8 cellular contexts compared by ENCODE assay signal in genomic region chr14:105475916-105476845, GRCh38. TPM values are rescaled to one million over a fixed set of nuclear protein-coding genes. Genes with fewer than 3 reads are reported as not detected.
DNase-seq lines count a peak whose midpoint lies in the region; ATAC-seq and TF ChIP-seq lines count a peak whose summit lies in the region.

No MANE protein-coding gene starts in this region.

- H3K27ac Mint-ChIP-seq in activated naive CD4-positive, alpha-beta T cell treated with anti-CD3 and anti-CD28 coated beads, Interleukin-2, amount 10 ng/mL, durations not matched to agents 7 days and 5 days, result no peak overlapping the region

- H3K4me3 ChIP-seq in HEK293 (ENCODE audit: low read depth, low read length), result no peak overlapping the region

- no peak overlapping the region for H3K27ac ChIP-seq in HEK293 (ENCODE audit: extremely low read depth, low read depth, low read length)
- peak overlapping the region; percentile 89 for H3K27ac ChIP-seq in adipose tissue (ENCODE audit: low read depth, low read length)

- H3K9me3 Mint-ChIP-seq in activated naive CD4-positive, alpha-beta T cell treated with anti-CD3 and anti-CD28 coated beads, Interleukin-2, amount 10 ng/mL, durations not matched to agents 7 days and 5 days, result no peaks in the 10 kb centered on the region

- peaks cover 2% of the 10 kb centered on the region for H3K36me3 Mint-ChIP-seq in activated naive CD4-positive, alpha-beta T cell treated with anti-CD3 and anti-CD28 coated beads, Interleukin-2, amount 10 ng/mL, durations not matched to agents 7 days and 5 days

- no peak for TF ChIP-seq CTCF in HEK293 (tag by site-specific recombination; IDR thresholded peaks at IDR 0.05)

- peaks cover 29% of the 10 kb centered on the region for H3K4me1 Mint-ChIP-seq in activated naive CD4-positive, alpha-beta T cell treated with anti-CD3 and anti-CD28 coated beads, Interleukin-2, amount 10 ng/mL, durations not matched to agents 7 days and 5 days

- peaks cover 10% of the 10 kb centered on the region for H3K4me1 ChIP-seq in HEK293 (ENCODE audit: control insufficient read depth, insufficient read depth, low read length)

- no peak for ATAC-seq in GM18519 (IDR thresholded peaks at IDR 0.05; ENCODE audit: low FRiP score, unreplicated experiment)

- peaks cover 66% of the 10 kb centered on the region for H3K27me3 Mint-ChIP-seq in activated naive CD4-positive, alpha-beta T cell treated with anti-CD3 and anti-CD28 coated beads, Interleukin-2, amount 10 ng/mL, durations not matched to agents 7 days and 5 days

- no peaks in the 10 kb centered on the region for H3K36me3 ChIP-seq in HEK293 (ENCODE audit: control insufficient read depth in 2 of 2, insufficient read depth in 1 of 2, low read length in 2 of 2)

- H3K9me3 ChIP-seq in HEK293 (ENCODE audit: control insufficient read depth, insufficient read depth, low read depth, low read length), result no peaks in the 10 kb centered on the region

- peak; percentile 75 to 88 for DNase-seq in hippocampal formation (lab: John Stamatoyannopoulos, UW)
- peak; percentile 69 for DNase-seq in retina
- DNase-seq in activated effector memory CD4-positive, alpha-beta T cell treated with Interleukin-2 at 50 U/mL for 16 hours, result no peak
- no peak for DNase-seq in activated CD4-positive, alpha-beta T cell treated with anti-CD3 and anti-CD28 coated beads, Interleukin-2, amount 50 U/mL, for 1 hour
- DNase-seq in activated naive CD4-positive, alpha-beta T cell treated with anti-CD3 and anti-CD28 coated beads, Interleukin-2, amount 10 ng/mL, durations not matched to agents 7 days and 5 days, result no peak

- 17 to 36% (median 25%) methylated on average over 30 of the region's 30 CpGs for WGBS in adipose tissue, 3 donors

- CTCF ChIA-PET in HEK293 (lab: Yijun Ruan, JAX), result interaction anchor here (0.6 to 2.0 kb wide), 3 partner anchors 9 to 35 kb away, joined by 3 to 9 read pairs (median 3); no protein-coding TSS in a partner anchor
- CTCF ChIA-PET in activated naive CD4-positive, alpha-beta T cell treated with anti-CD3 and anti-CD28 coated beads, Interleukin-2, amount 10 ng/mL, durations not matched to agents 7 days and 5 days (lab: Charles Lee), result interaction anchor here (0.8 to 1.2 kb wide), 2 partner anchors 14 to 105 kb away, joined by 3 to 7 read pairs; no protein-coding TSS in a partner anchor

- H3K4me3 Mint-ChIP-seq in activated naive CD4-positive, alpha-beta T cell treated with anti-CD3 and anti-CD28 coated beads, Interleukin-2, amount 10 ng/mL, durations not matched to agents 7 days and 5 days, result no peak overlapping the region

- POLR2A ChIA-PET in HEK293 (lab: Yijun Ruan, JAX), result interaction anchor here (0.5 kb wide), 1 partner anchor 80 kb away, joined by 3 read pairs; no protein-coding TSS in a partner anchor

TF ChIP-seq in HEK293, 187 proteins besides CTCF, POLR2A, EP300 and RAD21:
- no peak for TF ChIP-seq ZNF404 (tag by site-specific recombination; IDR thresholded peaks at IDR 0.05)
- no peak for TF ChIP-seq ZSCAN16 (tag by site-specific recombination; IDR thresholded peaks at IDR 0.05)
- TF ChIP-seq ZNF621 (tag by site-specific recombination; IDR thresholded peaks at IDR 0.05), result no peak
- TF ChIP-seq ZNF292 (tag by site-specific recombination; IDR thresholded peaks at IDR 0.05; ENCODE audit: borderline replicate concordance, low read depth), result no peak
- TF ChIP-seq ZIC2 (tag by site-specific recombination; IDR thresholded peaks at IDR 0.05), result no peak
- TF ChIP-seq ZNF654 (tag by site-specific recombination; IDR thresholded peaks at IDR 0.05; ENCODE audit: low read depth), result no peak
- no peak for TF ChIP-seq ZNF354C (tag by site-specific recombination; IDR thresholded peaks at IDR 0.05; ENCODE audit: borderline replicate concordance, low read depth)
- peak; percentile 50; the same call in 1 of the 2 replicates for TF ChIP-seq ZNF449 (tag by site-specific recombination; IDR thresholded peaks at IDR 0.05)
- TF ChIP-seq BCL11B (tag by site-specific recombination; IDR thresholded peaks at IDR 0.05; ENCODE audit: low read depth), result no peak
- TF ChIP-seq PBX3 (CRISPR knock-in tag; IDR thresholded peaks at IDR 0.05), result 0 out of 2 replicates have a peak, but pooled peaks have one; percentile 27
- TF ChIP-seq YY1 (tag by site-specific recombination; IDR thresholded peaks at IDR 0.05), result no peak
- TF ChIP-seq ZNF768 (tag by site-specific recombination; IDR thresholded peaks at IDR 0.05), result no peak
- TF ChIP-seq ZNF169 (tag by site-specific recombination; IDR thresholded peaks at IDR 0.05), result no peak
- no peak for TF ChIP-seq REPIN1 (tag by site-specific recombination; IDR thresholded peaks at IDR 0.05; ENCODE audit: low read depth)
- no peak for TF ChIP-seq OSR2 (tag by site-specific recombination; IDR thresholded peaks at IDR 0.05)
- TF ChIP-seq ZNF155 (tag by site-specific recombination; IDR thresholded peaks at IDR 0.05), result no peak
- TF ChIP-seq ZNF24 (tag by site-specific recombination; IDR thresholded peaks at IDR 0.05), result no peak

RNA-seq across cellular contexts. Expression of gene CRIP2, which starts 1.6 kb away (rescaled TPM):
- polyA plus RNA-seq in adipose tissue, result 100 to 1,000 TPM in 2 of 3 donors, 10 to 100 TPM in 1; 47.0 to 294 (median 210) TPM

RNA-seq across cellular contexts. Expression of gene CRIP1, which starts 10.5 kb away (rescaled TPM):
- polyA plus RNA-seq in adipose tissue, result 100 to 1,000 TPM in 2 of 3 donors, 10 to 100 TPM in 1; 16.9 to 258 (median 122) TPM

RNA-seq across cellular contexts. Expression of gene TEDC1, which starts 14.9 kb away (rescaled TPM):
- polyA plus RNA-seq in adipose tissue, result 1 to 10 TPM; 4.6 to 8.1 (median 6.6) TPM

RNA-seq across cellular contexts. Expression of gene TMEM121, which starts 50.2 kb away (rescaled TPM):
- polyA plus RNA-seq in adipose tissue, result 1 to 10 TPM; 1.8 to 2.6 (median 1.8) TPM

RNA-seq across cellular contexts. Expression of gene MTA1, which starts 56.6 kb away (rescaled TPM):
- 10 to 100 TPM; 44.7 to 61.1 (median 53.4) TPM for polyA plus RNA-seq in adipose tissue

Comparison
In these comparisons a context has a peak if more than half of its experiments do, and no peak if none do; other contexts are left out.
1. DNase-seq: peak in hippocampal formation (2 of 2) and retina (single experiment); none in activated effector memory CD4-positive, alpha-beta T cell treated with Interleukin-2 at 50 U/mL for 16 hours (single experiment), activated CD4-positive, alpha-beta T cell treated with anti-CD3 and anti-CD28 coated beads, Interleukin-2, amount 50 U/mL, for 1 hour (single experiment) and activated naive CD4-positive, alpha-beta T cell treated with anti-CD3 and anti-CD28 coated beads, Interleukin-2, amount 10 ng/mL, durations not matched to agents 7 days and 5 days (single experiment).